Comparison of ENCODE assay signal across 21 cellular contexts in the genomic region with DNA sequence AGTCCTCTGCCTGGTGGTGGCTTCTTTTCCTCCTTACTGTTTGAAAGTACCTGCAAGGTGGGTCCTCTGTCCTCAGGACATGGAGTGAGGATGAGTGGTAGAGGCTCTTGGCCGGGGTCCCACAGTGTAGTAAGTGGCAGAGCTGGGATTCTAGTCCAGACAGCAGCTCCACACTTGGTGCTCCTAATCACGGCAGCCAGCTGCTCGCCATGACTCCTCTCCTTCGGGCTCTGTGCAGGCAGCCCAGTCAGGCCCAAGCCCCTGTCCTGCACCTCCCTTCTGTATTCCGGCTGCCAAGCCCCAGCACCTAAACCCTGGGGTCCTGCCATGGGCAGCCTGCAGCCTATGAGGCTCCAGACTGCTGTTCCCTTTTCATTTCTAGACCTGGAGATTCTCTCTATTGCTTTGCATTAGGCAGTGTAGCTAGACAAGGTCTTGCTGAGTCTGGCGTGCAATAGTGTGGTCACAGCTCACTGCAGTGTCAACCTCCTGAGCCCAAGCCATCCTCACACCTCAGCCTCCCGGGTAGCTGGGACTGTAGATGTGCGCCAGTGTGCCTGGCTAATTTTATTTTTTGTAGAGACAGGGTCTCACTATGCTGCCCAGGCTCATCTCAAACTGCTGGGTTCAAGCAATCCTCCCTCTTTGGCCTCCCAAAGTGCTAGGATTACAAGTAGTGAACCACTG.
"Had no signal": no experiment of that assay in that cellular context is flagged by ENCODE, and none has a peak within 500 bp of the region (broad histone marks: within the 10 kb centered on the region; RNA-seq: fewer than 3 reads in every experiment).

No MANE protein-coding gene starts in this region.

- H3K9me3 Mint-ChIP-seq: activated naive CD8-positive, alpha-beta T cell treated with anti-CD3 and anti-CD28 coated beads for 36 hours; activated T-cell treated with anti-CD3 and anti-CD28 coated beads, Interleukin-2, amount 50 U/mL, for 72 hours; neural crest cell; T-helper 2 cell treated with Interferon-gamma antibody and Interleukin-4, amounts not matched to agents 5 μg/mL and 100 μg/mL, for 36 hours had no signal

- H3K4me1 ChIP-seq: foreskin keratinocyte, pancreas, sigmoid colon had no signal

- H3K27me3 Mint-ChIP-seq: activated naive CD8-positive, alpha-beta T cell treated with anti-CD3 and anti-CD28 coated beads for 36 hours had no signal

- H3K4me3 ChIP-seq: cardiac muscle cell, dorsolateral prefrontal cortex, pancreas, sigmoid colon had no signal

- H3K9me3 ChIP-seq: pancreas, sigmoid colon had no signal

- DNase-seq: activated CD4-positive, alpha-beta T cell treated with anti-CD3 and anti-CD28 coated beads, Interleukin-2, amount 50 U/mL, for 1 hour; activated CD4-positive, CD25-positive, alpha-beta regulatory T cell; activated CD8-positive, alpha-beta memory T cell treated with anti-CD3 and anti-CD28 coated beads for 24 hours; activated CD8-positive, alpha-beta memory T cell treated with anti-CD3 and anti-CD28 coated beads, Interleukin-2, amount 50 U/mL, for 48 hours; activated gamma-delta T cell treated with Interleukin-2 at 50 U/mL for 16 hours; activated naive CD8-positive, alpha-beta T cell treated with anti-CD3 and anti-CD28 coated beads for 36 hours; activated T-cell treated with anti-CD3 and anti-CD28 coated beads, Interleukin-2, amount 50 U/mL, for 72 hours; amniotic stem cell; dorsolateral prefrontal cortex; foreskin keratinocyte; glutamatergic neuron; hippocampal formation; sigmoid colon; stimulated activated CD4-positive, alpha-beta T cell treated with anti-CD3 and anti-CD28 coated beads, Interleukin-4, amount 100 ng/mL, for 24 hours; stimulated activated naive CD4-positive, alpha-beta T cell; SW 1271 had no signal

- H3K27ac ChIP-seq: cardiac muscle cell, dorsolateral prefrontal cortex, foreskin keratinocyte, pancreas, sigmoid colon had no signal

- H3K27me3 ChIP-seq: cardiac muscle cell, dorsolateral prefrontal cortex, foreskin keratinocyte, pancreas, sigmoid colon had no signal

- H3K27ac Mint-ChIP-seq: activated naive CD8-positive, alpha-beta T cell treated with anti-CD3 and anti-CD28 coated beads for 36 hours had no signal

- ATAC-seq: activated T-cell treated with anti-CD3 and anti-CD28 coated beads, Interleukin-2, amount 50 U/mL, for 72 hours; foreskin keratinocyte; left lobe of liver; pancreas had no signal

- H3K4me3 Mint-ChIP-seq: activated naive CD8-positive, alpha-beta T cell treated with anti-CD3 and anti-CD28 coated beads for 36 hours; activated T-cell treated with anti-CD3 and anti-CD28 coated beads, Interleukin-2, amount 50 U/mL, for 72 hours; neural crest cell; T-helper 2 cell treated with Interferon-gamma antibody and Interleukin-4, amounts not matched to agents 5 μg/mL and 100 μg/mL, for 36 hours had no signal
